In genomic region chr5:169116961-169117461, GRCh38 we compare ENCODE assay signal across 18 cellular contexts.
DNase-seq lines count a peak whose midpoint lies in the region; ATAC-seq, FAIRE-seq and TF ChIP-seq lines count a peak whose summit lies in the region.
"Had no signal": no experiment of that assay in that cellular context is flagged by ENCODE, and none has a peak within 500 bp of the region (broad histone marks: within the 10 kb centered on the region; RNA-seq: fewer than 3 reads in every experiment).

No MANE protein-coding gene starts in this region.

- H3K9me3 ChIP-seq in kidney (ENCODE audit: control insufficient read depth in 1 of 2, low read length in 2 of 2), result no peaks in the 10 kb centered on the region
- no peaks in the 10 kb centered on the region for H3K9me3 ChIP-seq in CD4-positive, alpha-beta T cell (ENCODE audit: control insufficient read depth, low read length)
- H3K9me3 ChIP-seq: esophagus muscularis mucosa, ovary had no signal

- H3K27me3 ChIP-seq in CD4-positive, alpha-beta T cell (ENCODE audit: control insufficient read depth, insufficient read depth, low read length), result no peaks in the 10 kb centered on the region
- H3K27me3 ChIP-seq: esophagus muscularis mucosa, ovary had no signal

- peak overlapping the region; percentile 29 to 56 for H3K27ac ChIP-seq in kidney (ENCODE audit: low read depth in 2 of 2, low read length in 2 of 2)
- H3K27ac ChIP-seq in CD4-positive, alpha-beta T cell (ENCODE audit: low read depth, low read length), result no peak overlapping the region
- H3K27ac ChIP-seq: esophagus muscularis mucosa, ovary had no signal

- H3K27ac Mint-ChIP-seq in chondrocyte (ENCODE audit: unreplicated experiment), result no peak overlapping the region
- H3K27ac Mint-ChIP-seq in CD4-positive, alpha-beta T cell, result no peak overlapping the region
- H3K27ac Mint-ChIP-seq: activated CD4-positive, alpha-beta T cell treated with anti-CD3 and anti-CD28 coated beads, Interleukin-2, amount 10 ng/mL, durations not matched to agents 24 days and 14 days; stimulated activated naive CD8-positive, alpha-beta T cell treated with anti-CD3 and anti-CD28 coated beads, Interleukin-15, Interleukin-2, amounts not matched to agents 100 ng/mL and 50 ng/mL, for 24 hours had no signal

- peaks cover 0 to 5% of the 10 kb centered on the region in 2 donors for H3K4me1 ChIP-seq in kidney (ENCODE audit: control insufficient read depth in 1 of 2, insufficient read depth in 1 of 2, low read depth in 1 of 2, low read length in 2 of 2)

- intact Hi-C loops in Right ventricle myocardium inferior (cut with DNase I), result loop anchor here (5.0 to 10.0 kb wide), 2 partner anchors 80 to 188 kb away; partner anchors contain the start of gene SLIT3
- intact Hi-C loops in cardiac septum (cut with DNase I), result loop anchor here (5.0 kb wide), 2 partner anchors 80 to 185 kb away; partner anchors contain the start of gene SLIT3
- intact Hi-C loops in kidney (cut with DNase I), result no loop called here
- intact Hi-C loops in CD4-positive, alpha-beta T cell (cut with DNase I, micrococcal nuclease), result no loop called here

- no peaks in the 10 kb centered on the region for H3K9me3 Mint-ChIP-seq in chondrocyte (ENCODE audit: low read depth)
- H3K9me3 Mint-ChIP-seq in CD4-positive, alpha-beta T cell, result no peaks in the 10 kb centered on the region
- H3K9me3 Mint-ChIP-seq: activated CD4-positive, alpha-beta T cell treated with anti-CD3 and anti-CD28 coated beads, Interleukin-2, amount 10 ng/mL, durations not matched to agents 24 days and 14 days; stimulated activated naive CD8-positive, alpha-beta T cell treated with anti-CD3 and anti-CD28 coated beads, Interleukin-15, Interleukin-2, amounts not matched to agents 100 ng/mL and 50 ng/mL, for 24 hours had no signal

- peaks cover 17% of the 10 kb centered on the region for H3K36me3 Mint-ChIP-seq in chondrocyte (ENCODE audit: low read depth)
- no peaks in the 10 kb centered on the region for H3K36me3 Mint-ChIP-seq in CD4-positive, alpha-beta T cell (ENCODE audit: low read depth)

- H3K36me3 ChIP-seq in kidney (ENCODE audit: control insufficient read depth in 1 of 2, insufficient read depth in 2 of 2, low read length in 2 of 2), result no peaks in the 10 kb centered on the region
- H3K36me3 ChIP-seq: esophagus muscularis mucosa, ovary had no signal

- H3K4me3 ChIP-seq in kidney (ENCODE audit: low read length in 2 of 2), result no peak overlapping the region
- H3K4me3 ChIP-seq: esophagus muscularis mucosa, ovary had no signal

- H3K4me1 Mint-ChIP-seq in chondrocyte (ENCODE audit: low read depth), result peaks cover 9% of the 10 kb centered on the region
- no peaks in the 10 kb centered on the region for H3K4me1 Mint-ChIP-seq in CD4-positive, alpha-beta T cell (ENCODE audit: low read depth)
- H3K4me1 Mint-ChIP-seq: activated CD4-positive, alpha-beta T cell treated with anti-CD3 and anti-CD28 coated beads, Interleukin-2, amount 10 ng/mL, durations not matched to agents 24 days and 14 days had no signal

- TF ChIP-seq CTCF in chondrocyte (IDR thresholded peaks at IDR 0.05) (peak; percentile 29), kidney (IDR thresholded peaks at IDR 0.05; ENCODE audit: borderline replicate concordance, extremely low read depth, insufficient read depth) (peak; percentile 3)
- no peak for TF ChIP-seq CTCF in CD4-positive, alpha-beta T cell (IDR thresholded peaks at IDR 0.05)

- ATAC-seq in Right ventricle myocardium inferior, result peak; percentile 66
- ATAC-seq in HG03378 (IDR thresholded peaks at IDR 0.05; ENCODE audit: unreplicated experiment), result no peak
- no peak for ATAC-seq in CD4-positive, alpha-beta T cell (ENCODE audit: poor library complexity)

- H3K27me3 Mint-ChIP-seq in chondrocyte (ENCODE audit: low read depth), result no peaks in the 10 kb centered on the region
- H3K27me3 Mint-ChIP-seq in CD4-positive, alpha-beta T cell, result no peaks in the 10 kb centered on the region

- DNase-seq in Right ventricle myocardium inferior (ENCODE audit: missing footprints), result no peak
- DNase-seq in cardiac septum (ENCODE audit: low spot score), result no peak
- no peak for DNase-seq in chondrocyte (ENCODE audit: low spot score)
- DNase-seq in kidney, result no peak
- no peak for DNase-seq in dedifferentiated amniotic fluid mesenchymal stem cell (ENCODE audit: extremely low spot score)
- no peak for DNase-seq in EL
- DNase-seq in CD4-positive, alpha-beta T cell, result no peak
- DNase-seq: activated CD4-positive, alpha-beta T cell treated with anti-CD3 and anti-CD28 coated beads, Interleukin-2, amount 10 ng/mL, durations not matched to agents 24 days and 14 days; central memory CD4-positive, alpha-beta T cell; DMS79; NCI-H1105; ovary; stimulated activated CD4-positive, alpha-beta T cell treated with anti-CD3 and anti-CD28 coated beads, Interleukin-2, amount 100 ng/mL, for 48 hours had no signal

- CTCF ChIA-PET in CD4-positive, alpha-beta T cell (lab: Charles Lee), result no interaction called here

- POLR2A ChIA-PET in CD4-positive, alpha-beta T cell (lab: Charles Lee), result no interaction called here

- H3K4me3 Mint-ChIP-seq in chondrocyte (ENCODE audit: unreplicated experiment), result no peak overlapping the region
- no peak overlapping the region for H3K4me3 Mint-ChIP-seq in CD4-positive, alpha-beta T cell
- H3K4me3 Mint-ChIP-seq: activated CD4-positive, alpha-beta T cell treated with anti-CD3 and anti-CD28 coated beads, Interleukin-2, amount 10 ng/mL, durations not matched to agents 24 days and 14 days; stimulated activated naive CD8-positive, alpha-beta T cell treated with anti-CD3 and anti-CD28 coated beads, Interleukin-15, Interleukin-2, amounts not matched to agents 100 ng/mL and 50 ng/mL, for 24 hours had no signal

- no peak overlapping the region for H3K9ac ChIP-seq in kidney (ENCODE audit: low read length in 2 of 2)

- FAIRE-seq in kidney (lab: Jason Lieb, UNC), result no peak
- FAIRE-seq: GM18507, keratinocyte had no signal

Comparison
In these comparisons a context has a peak if more than half of its experiments do, and no peak if none do; other contexts are left out.
1. intact Hi-C loops: an anchor here in Right ventricle myocardium inferior (5.0 to 10.0 kb wide) and cardiac septum (5.0 kb wide); none called in kidney and CD4-positive, alpha-beta T cell.